23 cellular contexts compared by ENCODE assay signal in genomic region chr5:111518747-111519146, GRCh38.
"Had no signal": no experiment of that assay in that cellular context is flagged by ENCODE, and none has a peak within 500 bp of the region (broad histone marks: within the 10 kb centered on the region; RNA-seq: fewer than 3 reads in every experiment).

No MANE protein-coding gene starts in this region.

- H3K4me2 ChIP-seq: KMS-11 had no signal

- H3K27ac ChIP-seq: KMS-11, VCaP had no signal

- ATAC-seq: activated CD8-positive, alpha-beta memory T cell treated with anti-CD3 and anti-CD28 coated beads, Interleukin-2, amount 10 ng/mL, durations not matched to agents 7 days and 5 days; activated T-cell treated with anti-CD3 and anti-CD28 coated beads, Interleukin-2, amount 50 U/mL, for 4 hours had no signal

- DNase-seq: activated CD4-positive, alpha-beta T cell treated with anti-CD3 and anti-CD28 coated beads, Interleukin-2, amount 50 U/mL, for 48 hours; activated CD4-positive, CD25-positive, alpha-beta regulatory T cell; activated CD8-positive, alpha-beta memory T cell treated with anti-CD3 and anti-CD28 coated beads, Interleukin-2, amount 10 ng/mL, durations not matched to agents 7 days and 5 days; activated effector memory CD4-positive, alpha-beta T cell treated with anti-CD3 and anti-CD28 coated beads, Interleukin-2, amount 50 U/mL, for 16 hours; activated naive CD4-positive, alpha-beta T cell treated with anti-CD3 and anti-CD28 coated beads for 36 hours; activated naive CD8-positive, alpha-beta T cell treated with anti-CD3 and anti-CD28 coated beads for 36 hours; activated T-cell treated with anti-CD3 and anti-CD28 coated beads, Interleukin-2, amount 50 U/mL, for 4 hours; anterior cingulate cortex; central memory CD4-positive, alpha-beta T cell; NCI-H1092; NCI-H1417; NCI-H2029; NCI-H2107; NCI-H2171 treated with DMSO at 0.1 percent for 48 hours; NCI-H345; NCI-H510A; NCI-H526 treated with DMSO at 0.1 percent for 48 hours; NCI-H82; SIG-M5; T-helper 2 cell; T1000 had no signal
